31 cellular contexts compared by ENCODE assay signal in the genomic region with DNA sequence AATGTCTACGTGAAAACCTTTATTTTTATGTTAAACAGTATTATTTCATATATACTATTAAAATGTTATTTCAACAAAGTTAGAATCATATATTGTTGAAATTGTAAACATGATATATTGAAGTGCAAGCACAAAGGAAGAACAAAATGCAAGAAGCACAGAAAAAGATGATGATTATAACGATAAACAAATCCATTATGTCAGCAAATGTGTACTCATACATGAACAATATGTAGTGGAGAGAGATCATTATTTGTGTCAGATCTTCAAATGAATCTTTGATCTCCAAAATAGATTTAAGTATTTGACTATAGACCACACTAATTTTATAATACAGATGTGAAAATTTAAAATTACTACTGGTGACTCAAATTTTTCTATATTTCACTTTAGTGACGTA.
"Had no signal": no experiment of that assay in that cellular context is flagged by ENCODE, and none has a peak within 500 bp of the region (broad histone marks: within the 10 kb centered on the region; RNA-seq: fewer than 3 reads in every experiment).

No MANE protein-coding gene starts in this region.

- H3K4me1 ChIP-seq: neural progenitor cell, parathyroid adenoma, psoas muscle, spleen, suprapubic skin, testis, tibial artery, transverse colon, upper lobe of right lung, uterus had no signal

- H3K27ac Mint-ChIP-seq: natural killer cell; nephron; neural progenitor cell; progenitor cell of endocrine pancreas; stimulated activated memory B cell treated with anti-CD40 and anti-IgM and Interleukin-4, amounts not matched to agents 10 μg/mL and 1 μg/mL and 100 μg/mL, for 72 hours; stimulated activated naive CD8-positive, alpha-beta T cell treated with anti-CD3 and anti-CD28 coated beads, Interleukin-15, amount 100 ng/mL, for 72 hours; type B pancreatic cell had no signal

- H3K4me3 Mint-ChIP-seq: natural killer cell; nephron; neural progenitor cell; stimulated activated memory B cell treated with anti-CD40 and anti-IgM and Interleukin-4, amounts not matched to agents 10 μg/mL and 1 μg/mL and 100 μg/mL, for 72 hours; stimulated activated naive CD8-positive, alpha-beta T cell treated with anti-CD3 and anti-CD28 coated beads, Interleukin-15, amount 100 ng/mL, for 72 hours; type B pancreatic cell had no signal

- H3K27me3 Mint-ChIP-seq: progenitor cell of endocrine pancreas; stimulated activated memory B cell treated with anti-CD40 and anti-IgM and Interleukin-4, amounts not matched to agents 10 μg/mL and 1 μg/mL and 100 μg/mL, for 72 hours; stimulated activated naive CD8-positive, alpha-beta T cell treated with anti-CD3 and anti-CD28 coated beads, Interleukin-15, amount 100 ng/mL, for 72 hours; type B pancreatic cell had no signal

- H2AFZ ChIP-seq: neural progenitor cell, parathyroid adenoma had no signal

- H3K36me3 ChIP-seq: neural progenitor cell, ovary, spleen, suprapubic skin, tibial artery, transverse colon, upper lobe of right lung, uterus had no signal

- H3K9me3 Mint-ChIP-seq: type B pancreatic cell had no signal

- DNase-seq: natural killer cell; occipital lobe; ovary; posterior cingulate gyrus; psoas muscle; right cardiac atrium; spleen; stimulated activated CD4-positive, alpha-beta T cell treated with anti-CD3 and anti-CD28 coated beads, Interleukin-12 subunit alpha, Interleukin-12 subunit beta, amount 100 ng/mL, for 4 hours; stimulated activated CD4-positive, alpha-beta T cell treated with anti-CD3 and anti-CD28 coated beads, Interleukin-1b, Interleukin-23, amount 100 ng/mL, for 48 hours; stimulated activated CD4-positive, alpha-beta T cell treated with anti-CD3 and anti-CD28 coated beads, Interleukin-4, amount 100 ng/mL, for 1 hour; stimulated activated CD4-positive, alpha-beta T cell treated with anti-CD3 and anti-CD28 coated beads, Interleukin-4, amount 100 ng/mL, for 4 hours; stimulated activated CD8-positive, alpha-beta memory T cell treated with anti-CD3 and anti-CD28 coated beads, Interleukin-4, amount 100 ng/mL, for 48 hours; stimulated activated naive CD4-positive, alpha-beta T cell; stimulated activated naive CD8-positive, alpha-beta T cell treated with anti-CD3 and anti-CD28 coated beads, Interleukin-15, amount 100 ng/mL, for 72 hours; stimulated activated naive CD8-positive, alpha-beta T cell treated with anti-CD3 and anti-CD28 coated beads, Interleukin-15, Interleukin-2, amounts not matched to agents 100 U/mL and 50 U/mL, for 24 hours; substantia nigra; testis; tibial artery; transverse colon; upper lobe of right lung; uterus had no signal

- H3K27ac ChIP-seq: neural progenitor cell, ovary, parathyroid adenoma, psoas muscle, skin epidermis, spleen, suprapubic skin, testis, tibial artery, transverse colon, upper lobe of right lung, uterus had no signal

- H3K9me3 ChIP-seq: ovary, psoas muscle, suprapubic skin, testis, tibial artery, transverse colon, upper lobe of right lung, uterus had no signal

- H3K4me3 ChIP-seq: neural progenitor cell, ovary, psoas muscle, skin epidermis, smooth muscle cell, spleen, suprapubic skin, testis, tibial artery, transverse colon, upper lobe of right lung, uterus had no signal

- H3K4me1 Mint-ChIP-seq: natural killer cell; nephron; neural progenitor cell; stimulated activated memory B cell treated with anti-CD40 and anti-IgM and Interleukin-4, amounts not matched to agents 10 μg/mL and 1 μg/mL and 100 μg/mL, for 72 hours; stimulated activated naive CD8-positive, alpha-beta T cell treated with anti-CD3 and anti-CD28 coated beads, Interleukin-15, amount 100 ng/mL, for 72 hours had no signal

- H3K9ac ChIP-seq: neural progenitor cell, parathyroid adenoma had no signal

- H3K4me2 ChIP-seq: neural progenitor cell, smooth muscle cell had no signal

- ATAC-seq: natural killer cell; psoas muscle; right cardiac atrium; sciatic nerve; stimulated activated memory B cell treated with anti-CD40 and anti-IgM and Interleukin-4, amounts not matched to agents 10 μg/mL and 1 μg/mL and 100 μg/mL, for 72 hours; stimulated activated naive CD8-positive, alpha-beta T cell treated with anti-CD3 and anti-CD28 coated beads, Interleukin-15, amount 100 ng/mL, for 72 hours; stimulated activated naive CD8-positive, alpha-beta T cell treated with anti-CD3 and anti-CD28 coated beads, Interleukin-15, Interleukin-2, amounts not matched to agents 100 U/mL and 50 U/mL, for 24 hours; upper lobe of right lung had no signal

- H3K27me3 ChIP-seq: neural progenitor cell, ovary, spleen, suprapubic skin, testis, tibial artery, transverse colon, upper lobe of right lung, uterus had no signal

- H3K36me3 Mint-ChIP-seq: natural killer cell; neural progenitor cell; stimulated activated memory B cell treated with anti-CD40 and anti-IgM and Interleukin-4, amounts not matched to agents 10 μg/mL and 1 μg/mL and 100 μg/mL, for 72 hours; type B pancreatic cell had no signal
